1 cellular context compared by ENCODE assay signal in genomic region chr18:12990977-12991838, GRCh38.
TF ChIP-seq lines count a peak whose summit lies in the region.

Gene CEP192, plus strand, starts transcription at chr18:12991362. Its CDS starts 8,063 bp downstream, at chr18:12999425.

TF ChIP-seq in HEK293, 187 proteins besides CTCF, POLR2A, EP300 and RAD21 (continued from another document and continues in another):
- peak; percentile 79 for TF ChIP-seq EGR2 (tag by site-specific recombination; IDR thresholded peaks at IDR 0.05; ENCODE audit: low read depth)
- peak; percentile 60; the same call in 1 of the 2 replicates for TF ChIP-seq ZBTB6 (tag by site-specific recombination; IDR thresholded peaks at IDR 0.05)
- TF ChIP-seq MEIS1 (CRISPR knock-in tag; IDR thresholded peaks at IDR 0.05; ENCODE audit: borderline replicate concordance): no peak
- TF ChIP-seq ZNF133 (tag by site-specific recombination; IDR thresholded peaks at IDR 0.05): no peak; the same call in 1 of the 2 replicates
- TF ChIP-seq SP3 (tag by site-specific recombination; IDR thresholded peaks at IDR 0.05): peak; percentile 92
- peak; percentile 50; the same call in 1 of the 2 replicates for TF ChIP-seq ZNF660 (tag by site-specific recombination; IDR thresholded peaks at IDR 0.05)
- TF ChIP-seq ZNF335 (tag by site-specific recombination; conservative IDR thresholded peaks at IDR 0.05): peak; percentile 85
- TF ChIP-seq KLF16 (tag by site-specific recombination; IDR thresholded peaks at IDR 0.05): peak; percentile 64; the same call in 1 of the 2 replicates
- no peak for TF ChIP-seq ZNF138 (tag by site-specific recombination; IDR thresholded peaks at IDR 0.05; ENCODE audit: borderline replicate concordance)
- TF ChIP-seq ZNF558 (tag by site-specific recombination; IDR thresholded peaks at IDR 0.05): no peak
- peak; percentile 97 for TF ChIP-seq PBX3 (CRISPR knock-in tag; IDR thresholded peaks at IDR 0.05)
- peak; percentile 81 for TF ChIP-seq ZSCAN30 (tag by site-specific recombination; IDR thresholded peaks at IDR 0.05)
- TF ChIP-seq ZNF610 (tag by site-specific recombination; IDR thresholded peaks at IDR 0.05; ENCODE audit: borderline replicate concordance): 0 out of 2 replicates have a peak, but pooled peaks have one; percentile 16
- TF ChIP-seq ZNF202 (tag by site-specific recombination; IDR thresholded peaks at IDR 0.05; ENCODE audit: borderline replicate concordance): no peak
- TF ChIP-seq ZNF394 (tag by site-specific recombination; IDR thresholded peaks at IDR 0.05; ENCODE audit: borderline replicate concordance): peak; percentile 19; the same call in 1 of the 2 replicates
- TF ChIP-seq SCRT1 (tag by site-specific recombination; IDR thresholded peaks at IDR 0.05; ENCODE audit: borderline replicate concordance): no peak
- peak; percentile 97 for TF ChIP-seq PRDM10 (tag by site-specific recombination; IDR thresholded peaks at IDR 0.05)
- peak; percentile 79 for TF ChIP-seq MZF1 (tag by site-specific recombination; IDR thresholded peaks at IDR 0.05; ENCODE audit: borderline replicate concordance)
- peak; percentile 91 for TF ChIP-seq ZBTB48 (tag by site-specific recombination; IDR thresholded peaks at IDR 0.05)
- no peak for TF ChIP-seq ZNF426 (tag by site-specific recombination; IDR thresholded peaks at IDR 0.05)
- 0 out of 2 replicates have a peak, but pooled peaks have one; percentile 48 for TF ChIP-seq ZNF239 (tag by site-specific recombination; IDR thresholded peaks at IDR 0.05)
- no peak for TF ChIP-seq ZNF544 (tag by site-specific recombination; IDR thresholded peaks at IDR 0.05)
- TF ChIP-seq KLF1 (tag by site-specific recombination; IDR thresholded peaks at IDR 0.05): peak; percentile 47; the same call in 1 of the 2 replicates
- TF ChIP-seq ZNF596 (tag by site-specific recombination; IDR thresholded peaks at IDR 0.05): no peak
- TF ChIP-seq BCL11B (tag by site-specific recombination; IDR thresholded peaks at IDR 0.05; ENCODE audit: low read depth): peak; percentile 59; the same call in 1 of the 2 replicates
- TF ChIP-seq ZNF501 (tag by site-specific recombination; IDR thresholded peaks at IDR 0.05): peak; percentile 95
- TF ChIP-seq SP2 (tag by site-specific recombination; IDR thresholded peaks at IDR 0.05): peak; percentile 95
- no peak for TF ChIP-seq FEZF1 (tag by site-specific recombination; IDR thresholded peaks at IDR 0.05)
- TF ChIP-seq ZNF843 (tag by site-specific recombination; IDR thresholded peaks at IDR 0.05): peak; percentile 54
- peak; percentile 60 for TF ChIP-seq ZNF366 (tag by site-specific recombination; conservative IDR thresholded peaks at IDR 0.05)
- TF ChIP-seq PRDM1 (tag by site-specific recombination; IDR thresholded peaks at IDR 0.05): no peak
- TF ChIP-seq ZNF518A (tag by site-specific recombination; conservative IDR thresholded peaks at IDR 0.05; ENCODE audit: low read depth): 0 out of 2 replicates have a peak, but pooled peaks have one; percentile 21
- peak; percentile 83 for TF ChIP-seq ZNF777 (tag by site-specific recombination; IDR thresholded peaks at IDR 0.05; ENCODE audit: borderline replicate concordance)
- peak; percentile 98 for TF ChIP-seq ZFP37 (tag by site-specific recombination; IDR thresholded peaks at IDR 0.05)
- peak; percentile 94 for TF ChIP-seq ZXDB (tag by site-specific recombination; IDR thresholded peaks at IDR 0.05)
- 0 out of 2 replicates have a peak, but pooled peaks have one; percentile 25 for TF ChIP-seq ZNF664 (tag by site-specific recombination; IDR thresholded peaks at IDR 0.05)
- no peak for TF ChIP-seq ZNF16 (tag by site-specific recombination; IDR thresholded peaks at IDR 0.05; ENCODE audit: low read depth)
- TF ChIP-seq ZNF157 (tag by site-specific recombination; IDR thresholded peaks at IDR 0.05): no peak
- TF ChIP-seq ZNF449 (tag by site-specific recombination; IDR thresholded peaks at IDR 0.05): 0 out of 2 replicates have a peak, but pooled peaks have one; percentile 22
- no peak for TF ChIP-seq REPIN1 (tag by site-specific recombination; IDR thresholded peaks at IDR 0.05; ENCODE audit: low read depth)
- 0 out of 2 replicates have a peak, but pooled peaks have one; percentile 16 for TF ChIP-seq KLF8 (tag by site-specific recombination; IDR thresholded peaks at IDR 0.05)
- peak; percentile 69; the same call in 1 of the 2 replicates for TF ChIP-seq ZNF223 (tag by site-specific recombination; IDR thresholded peaks at IDR 0.05)
- peak; percentile 75; the same call in 1 of the 2 replicates for TF ChIP-seq ZNF692 (tag by site-specific recombination; IDR thresholded peaks at IDR 0.05)
- TF ChIP-seq ZBTB7A (tag by site-specific recombination; IDR thresholded peaks at IDR 0.05; ENCODE audit: low read depth): 0 out of 2 replicates have a peak, but pooled peaks have one; percentile 64
- TF ChIP-seq ZBTB11 (tag by site-specific recombination; conservative IDR thresholded peaks at IDR 0.05; ENCODE audit: low read depth): peak; percentile 80
- TF ChIP-seq ZNF24 (tag by site-specific recombination; IDR thresholded peaks at IDR 0.05): 0 out of 2 replicates have a peak, but pooled peaks have one; percentile 12
- no peak for TF ChIP-seq ZNF423 (tag by site-specific recombination; IDR thresholded peaks at IDR 0.05)
- peak; percentile 72; the same call in 1 of the 2 replicates for TF ChIP-seq ZEB2 (tag by site-specific recombination; IDR thresholded peaks at IDR 0.05)
